In the genomic region with DNA sequence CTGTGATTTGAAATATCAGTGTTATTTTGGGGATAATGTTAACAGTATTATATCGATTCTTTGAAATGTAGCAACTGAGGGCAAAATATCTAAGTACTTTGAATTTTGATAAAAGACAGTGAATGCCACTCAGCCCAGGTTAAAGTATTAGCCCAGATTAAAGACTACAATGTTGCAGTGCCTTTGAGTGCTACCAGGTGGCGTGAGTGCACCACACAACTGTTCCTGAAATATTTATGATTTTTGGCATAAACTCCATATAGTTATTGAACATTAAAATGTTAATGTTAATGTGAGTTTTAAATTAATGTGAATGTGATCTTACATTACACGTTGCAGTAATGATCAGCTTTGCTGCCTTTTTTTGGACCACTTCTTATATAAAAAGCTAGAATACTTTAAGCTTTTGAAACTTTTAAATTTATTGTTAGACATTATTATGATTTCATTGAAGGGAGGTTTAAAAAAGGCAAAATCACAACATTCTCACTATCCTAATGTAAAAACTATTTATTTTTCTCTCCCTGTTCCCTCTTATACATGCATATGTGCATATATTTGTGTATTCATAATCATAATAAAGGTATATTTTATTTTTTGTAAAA, we compare ENCODE assay signal across 9 cellular contexts. TPM values are rescaled to one million over a fixed set of nuclear protein-coding genes. Genes with fewer than 3 reads are reported as not detected.
A peak's percentile ranks its signal among the peaks of the same experiment; 100 is the strongest.
DNase-seq lines count a peak whose midpoint lies in the region; ATAC-seq, FAIRE-seq and TF ChIP-seq lines count a peak whose summit lies in the region.
"Had no signal": no experiment of that assay in that cellular context is flagged by ENCODE, and none has a peak within 500 bp of the region (broad histone marks: within the 10 kb centered on the region; RNA-seq: fewer than 3 reads in every experiment).

No MANE protein-coding gene starts in this region.

- H4K8ac ChIP-seq in H9 (replicated peaks; ENCODE audit: insufficient read length, low read depth, low read length), result no peak overlapping the region

- H3K14ac ChIP-seq in H9 (ENCODE audit: insufficient read depth, low read length), result no peak overlapping the region

- no peak overlapping the region for H3K9ac ChIP-seq in H9 (ENCODE audit: extremely low read depth, insufficient read length, low read length)
- H3K9ac ChIP-seq: BLaER1 had no signal

- no peaks in the 10 kb centered on the region for H3K79me2 ChIP-seq in H9 (ENCODE audit: insufficient read depth, low read length)

- no peak overlapping the region for H2AK5ac ChIP-seq in H9 (ENCODE audit: insufficient read length, low read length)

- no peak overlapping the region for H2BK5ac ChIP-seq in H9 (ENCODE audit: insufficient read length, low read length)

- no peak overlapping the region for H4K91ac ChIP-seq in H9 (ENCODE audit: insufficient read length, low read depth, low read length)

- no peaks in the 10 kb centered on the region for H3K4me1 Mint-ChIP-seq in H9
- H3K4me1 Mint-ChIP-seq in activated CD4-positive, alpha-beta memory T cell treated with anti-CD3 and anti-CD28 coated beads for 36 hours (ENCODE audit: low read depth), result no peaks in the 10 kb centered on the region

- no peaks in the 10 kb centered on the region for H3K23me2 ChIP-seq in H9 (ENCODE audit: insufficient read length, low read depth, low read length, poor library complexity, severe bottlenecking)

- intact Hi-C loops in activated CD4-positive, alpha-beta memory T cell treated with anti-CD3 and anti-CD28 coated beads for 36 hours (cut with micrococcal nuclease), result loop anchor here (1.0 to 10.0 kb wide), 4 partner anchors 88 to 1262 kb away; no protein-coding TSS in a partner anchor

- H3K4ac ChIP-seq in H9 (ENCODE audit: low read depth, low read length), result no peak overlapping the region

- no peaks in the 10 kb centered on the region for H3K9me3 Mint-ChIP-seq in H9
- no peaks in the 10 kb centered on the region for H3K9me3 Mint-ChIP-seq in activated CD4-positive, alpha-beta memory T cell treated with anti-CD3 and anti-CD28 coated beads for 36 hours

- H3K56ac ChIP-seq in H9 (ENCODE audit: insufficient read length, low read depth, low read length), result no peak overlapping the region

- no peaks in the 10 kb centered on the region for H3K27me3 Mint-ChIP-seq in H9 (ENCODE audit: low read depth)
- H3K27me3 Mint-ChIP-seq in activated CD4-positive, alpha-beta memory T cell treated with anti-CD3 and anti-CD28 coated beads for 36 hours, result no peaks in the 10 kb centered on the region

- no peaks in the 10 kb centered on the region for H3K4me1 ChIP-seq in H9 (ENCODE audit: insufficient read depth, low read length)
- H3K4me1 ChIP-seq in foreskin keratinocyte, result peaks cover 6% of the 10 kb centered on the region
- no peaks in the 10 kb centered on the region for H3K4me1 ChIP-seq in small intestine (ENCODE audit: control insufficient read depth in 2 of 2, insufficient read depth in 1 of 2, low read depth in 1 of 2, low read length in 1 of 2)
- H3K4me1 ChIP-seq: BLaER1 had no signal

- no peak overlapping the region for H3K4me3 Mint-ChIP-seq in H9
- no peak overlapping the region for H3K4me3 Mint-ChIP-seq in activated CD4-positive, alpha-beta memory T cell treated with anti-CD3 and anti-CD28 coated beads for 36 hours

- no peak overlapping the region for H3K23ac ChIP-seq in H9 (ENCODE audit: insufficient read length, low read depth, low read length)

- H2AFZ ChIP-seq in H9 (ENCODE audit: low read length), result no peak overlapping the region

- CTCF ChIA-PET in activated CD4-positive, alpha-beta memory T cell treated with anti-CD3 and anti-CD28 coated beads for 36 hours (lab: Charles Lee), result interaction anchor here (0.6 to 9.5 kb wide), 25 partner anchors 9 to 1140 kb away, joined by 3 to 102 read pairs (median 4); a partner anchor contains a TSS

- H2BK15ac ChIP-seq in H9 (ENCODE audit: low read depth, low read length), result no peak overlapping the region

- peaks cover 3% of the 10 kb centered on the region for H3K79me1 ChIP-seq in H9 (ENCODE audit: insufficient read depth, low read depth, low read length, poor library complexity, severe bottlenecking)

- peak; percentile 73 for FAIRE-seq in small intestine (lab: Jason Lieb, UNC)

- H4K5ac ChIP-seq in H9 (ENCODE audit: insufficient read length, low read depth, low read length), result no peak overlapping the region

- no peak overlapping the region for H3K4me2 ChIP-seq in H9 (ENCODE audit: insufficient read depth, insufficient read length, low read length)
- H3K4me2 ChIP-seq: BLaER1 had no signal

- no peak overlapping the region for H3T11ph ChIP-seq in H9 (ENCODE audit: low read length)

- no peak overlapping the region for H3K4me3 ChIP-seq in small intestine (ENCODE audit: low read depth in 1 of 2, low read length in 2 of 2)
- H3K4me3 ChIP-seq: BLaER1 had no signal

- H3K36me3 ChIP-seq in small intestine (ENCODE audit: control insufficient read depth in 2 of 2, insufficient read depth in 2 of 2, low read length in 2 of 2), result peaks cover 2 to 5% of the 10 kb centered on the region in 2 donors

- POLR2A ChIA-PET in activated CD4-positive, alpha-beta memory T cell treated with anti-CD3 and anti-CD28 coated beads for 36 hours (lab: Charles Lee), result interaction anchor here (1.0 kb wide), 1 partner anchor 46 kb away, joined by 4 read pairs; a partner anchor contains a TSS

- TF ChIP-seq CTCF in H9 (conservative IDR thresholded peaks at IDR 0.05) (peak; percentile 89), foreskin keratinocyte (conservative IDR thresholded peaks at IDR 0.05) (peak; percentile 95)

- DNase-seq in DMS153 treated with DMSO at 0.1 percent for 48 hours (lab: John Stamatoyannopoulos, UW; ENCODE audit: unreplicated experiment) (peak; percentile 3), DMS153 (lab: John Stamatoyannopoulos, UW) (no peak), H9 (no peak), NCI-H2107 (lab: John Stamatoyannopoulos, UW) (peak; percentile 14), foreskin keratinocyte (no peak), small intestine (peak; percentile 36), cortex of kidney (lab: John Stamatoyannopoulos, UW) (no peak)
- DNase-seq in activated CD4-positive, alpha-beta memory T cell treated with anti-CD3 and anti-CD28 coated beads for 36 hours, result peak; percentile 46

- peak; percentile 39 for ATAC-seq in foreskin keratinocyte

- H4K20me1 ChIP-seq in H9 (ENCODE audit: control insufficient read depth, insufficient read depth, insufficient read length), result no peaks in the 10 kb centered on the region

- no peak overlapping the region for H2BK12ac ChIP-seq in H9 (ENCODE audit: insufficient read length, low read depth, low read length)

- peaks cover 2 to 44% (median 34%) of the 10 kb centered on the region in 3 experiments; a peak in 6 of 7 replicates for H3K36me3 Mint-ChIP-seq in H9 (ENCODE audit: insufficient read depth in 1 of 3, low read depth in 3 of 3)
- peaks cover 23% of the 10 kb centered on the region for H3K36me3 Mint-ChIP-seq in activated CD4-positive, alpha-beta memory T cell treated with anti-CD3 and anti-CD28 coated beads for 36 hours

- H3K27me3 ChIP-seq in H9 (ENCODE audit: insufficient read depth, low read length), result no peaks in the 10 kb centered on the region
- no peaks in the 10 kb centered on the region for H3K27me3 ChIP-seq in foreskin keratinocyte
- H3K27me3 ChIP-seq in small intestine (ENCODE audit: control insufficient read depth in 2 of 2, insufficient read depth in 2 of 2, low read length in 2 of 2), result no peaks in the 10 kb centered on the region
- H3K27me3 ChIP-seq: BLaER1 had no signal

- no peak overlapping the region for H3K27ac ChIP-seq in H9 (ENCODE audit: insufficient read length, low read depth, low read length)
- H3K27ac ChIP-seq in foreskin keratinocyte, result no peak overlapping the region
- H3K27ac ChIP-seq in small intestine (ENCODE audit: low read depth in 1 of 2, low read length in 1 of 2), result no peak overlapping the region
- H3K27ac ChIP-seq: BLaER1 had no signal

- no peak overlapping the region for H3K18ac ChIP-seq in H9 (ENCODE audit: insufficient read length, low read depth, low read length)

- no peak overlapping the region for H3K27ac Mint-ChIP-seq in H9
- H3K27ac Mint-ChIP-seq in activated CD4-positive, alpha-beta memory T cell treated with anti-CD3 and anti-CD28 coated beads for 36 hours, result no peak overlapping the region

- H3K9me3 ChIP-seq in H9 (ENCODE audit: control insufficient read depth, low read depth, low read length) (no peaks in the 10 kb centered on the region), small intestine (ENCODE audit: control insufficient read depth, low read depth) (no peaks in the 10 kb centered on the region)
- H3K9me3 ChIP-seq: BLaER1 had no signal

- WGBS in H9 (ENCODE audit: extremely low coverage, insufficient read length, low lambda C conversion rate), result no CpG with 5 or more reads among the region's 3 CpGs
- 15 to 40% (median 36%) methylated on average over 3 of the region's 3 CpGs for WGBS in small intestine, 3 donors

- no peak overlapping the region for H2BK20ac ChIP-seq in H9 (ENCODE audit: low read depth, low read length, poor library complexity, severe bottlenecking)

- no peak overlapping the region for H2BK120ac ChIP-seq in H9 (ENCODE audit: low read depth, low read length, poor library complexity, severe bottlenecking)

RNA-seq across cellular contexts. Expression of a gene that starts 22.5 kb away (rescaled TPM):
- total RNA-seq in H9 (2021), result 43.6 and 45.4 TPM in 2 replicates
- total RNA-seq in activated CD4-positive, alpha-beta memory T cell treated with anti-CD3 and anti-CD28 coated beads for 36 hours, result 10 to 100 TPM; 49.2 to 50.2 TPM
- 62.6 and 68.9 TPM in 2 replicates for total RNA-seq in foreskin keratinocyte
- polyA plus RNA-seq in foreskin keratinocyte, result 45.9 and 53.7 TPM in 2 replicates
- 10 to 100 TPM; 45.1 to 84.2 (median 62.4) TPM for polyA plus RNA-seq in small intestine

RNA-seq across cellular contexts. Expression of a gene that starts 36.9 kb away (rescaled TPM):
- total RNA-seq in H9 (2021) (0.20 and 1.3 TPM in 2 replicates), foreskin keratinocyte (3.4 TPM in 2 replicates)
- under 1 TPM in 1 of 2 experiments, not detected in 1; 0.22 TPM for total RNA-seq in activated CD4-positive, alpha-beta memory T cell treated with anti-CD3 and anti-CD28 coated beads for 36 hours
- polyA plus RNA-seq in foreskin keratinocyte (2.5 and 2.9 TPM in 2 replicates), small intestine (10 to 100 TPM; 17.2 to 58.8 (median 20.5) TPM)

RNA-seq across cellular contexts. Expression of a gene that starts 46.9 kb away (rescaled TPM):
- 35.8 and 37.0 TPM in 2 replicates for total RNA-seq in H9 (2021)
- total RNA-seq in activated CD4-positive, alpha-beta memory T cell treated with anti-CD3 and anti-CD28 coated beads for 36 hours, result 1 to 10 TPM; 8.2 to 9.1 TPM
- total RNA-seq in foreskin keratinocyte, result 27.8 and 30.5 TPM in 2 replicates
- polyA plus RNA-seq in foreskin keratinocyte, result 7.2 and 8.0 TPM in 2 replicates
- 1 to 10 TPM; 2.2 to 6.8 (median 2.4) TPM for polyA plus RNA-seq in small intestine

RNA-seq across cellular contexts. Expression of a gene that starts 46.9 kb away (rescaled TPM):
- total RNA-seq in H9 (2021), result not detected in 2 replicates
- total RNA-seq in activated CD4-positive, alpha-beta memory T cell treated with anti-CD3 and anti-CD28 coated beads for 36 hours, result not detected
- 0.20 and 0.25 TPM in 2 replicates for total RNA-seq in foreskin keratinocyte
- polyA plus RNA-seq in foreskin keratinocyte, result 0.10 and 0.14 TPM in 2 replicates
- not detected for polyA plus RNA-seq in small intestine

Comparison
In these comparisons a context has a peak if more than half of its experiments do, and no peak if none do; other contexts are left out.
1. DNase-seq: peak in DMS153 treated with DMSO at 0.1 percent for 48 hours (single experiment), NCI-H2107 (single experiment), activated CD4-positive, alpha-beta memory T cell treated with anti-CD3 and anti-CD28 coated beads for 36 hours (single experiment) and small intestine (single experiment); none in DMS153 (single experiment), H9 (single experiment), foreskin keratinocyte (0 of 2) and cortex of kidney (single experiment).